13 cellular contexts compared by ENCODE assay signal in the genomic region with DNA sequence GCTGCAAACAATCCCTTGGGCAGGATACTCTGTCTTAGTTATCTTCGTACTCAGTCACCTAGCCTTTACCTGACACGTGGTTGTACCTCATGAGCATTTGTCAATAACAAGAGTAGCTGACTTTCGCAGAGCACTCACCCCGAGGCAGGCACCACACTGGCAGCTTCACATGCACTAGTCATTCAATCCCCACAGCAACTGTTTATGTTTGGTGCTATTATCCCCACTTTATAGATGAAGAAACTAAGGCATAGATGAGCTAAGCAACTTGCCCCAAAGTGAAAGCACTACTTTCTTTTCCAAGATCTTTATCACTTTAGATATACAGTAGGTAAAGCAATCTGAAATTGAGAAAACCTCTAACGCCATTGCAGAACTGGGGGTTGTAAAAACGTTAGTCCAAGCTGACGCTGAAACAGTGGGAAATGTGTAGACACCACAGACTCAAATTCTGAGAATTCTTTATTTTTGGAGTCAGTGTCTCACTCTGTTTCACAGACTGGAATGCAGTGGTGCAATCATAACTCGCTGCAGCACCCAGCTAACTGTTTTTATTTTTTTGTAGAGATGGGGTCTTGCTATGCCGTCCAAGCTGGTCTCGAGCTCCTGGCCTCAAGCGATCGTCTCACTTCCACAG.
DNase-seq lines count a peak whose midpoint lies in the region; ATAC-seq and TF ChIP-seq lines count a peak whose summit lies in the region.
"Had no signal": no experiment of that assay in that cellular context is flagged by ENCODE, and none has a peak within 500 bp of the region (broad histone marks: within the 10 kb centered on the region; RNA-seq: fewer than 3 reads in every experiment).

No MANE protein-coding gene starts in this region.

- peak; percentile 63 for ATAC-seq in activated CD8-positive, alpha-beta T cell treated with anti-CD3 and anti-CD28 coated beads for 36 hours
- ATAC-seq: A549 had no signal

- no peak overlapping the region for H2AFZ ChIP-seq in smooth muscle cell (ENCODE audit: low read depth)

- TF ChIP-seq CTCF in activated CD8-positive, alpha-beta T cell treated with anti-CD3 and anti-CD28 coated beads for 36 hours (IDR thresholded peaks at IDR 0.05) = no peak
- TF ChIP-seq CTCF in esophagus squamous epithelium (IDR thresholded peaks at IDR 0.05) (no peak), smooth muscle cell (IDR thresholded peaks at IDR 0.05; ENCODE audit: borderline replicate concordance, insufficient read depth, poor library complexity, severe bottlenecking) (no peak)

- H3K4me1 Mint-ChIP-seq in activated CD4-positive, alpha-beta T cell treated with anti-CD3 and anti-CD28 coated beads, Interleukin-2, amount 10 ng/mL, durations not matched to agents 7 days and 5 days = peaks cover 37% of the 10 kb centered on the region
- peaks cover 45% of the 10 kb centered on the region for H3K4me1 Mint-ChIP-seq in activated CD8-positive, alpha-beta T cell treated with anti-CD3 and anti-CD28 coated beads for 36 hours (ENCODE audit: low read depth)

- WGBS in esophagus squamous epithelium, 2 donors = 72 to 90% methylated on average over 12 of the region's 12 CpGs
- 75% methylated on average over 12 of the region's 12 CpGs for WGBS in smooth muscle cell (ENCODE audit: low lambda C conversion rate)

- H3K79me2 ChIP-seq in smooth muscle cell (ENCODE audit: low read depth) = no peaks in the 10 kb centered on the region

- peak overlapping the region; percentile 57 to 86 (median 80) for H3K27ac ChIP-seq in esophagus squamous epithelium
- no peak overlapping the region for H3K27ac ChIP-seq in smooth muscle cell (ENCODE audit: low read depth)
- H3K27ac ChIP-seq: A549 had no signal

- peaks cover 4% of the 10 kb centered on the region for H3K36me3 Mint-ChIP-seq in activated CD4-positive, alpha-beta T cell treated with anti-CD3 and anti-CD28 coated beads, Interleukin-2, amount 10 ng/mL, durations not matched to agents 7 days and 5 days (ENCODE audit: low read depth)
- peaks cover 4% of the 10 kb centered on the region for H3K36me3 Mint-ChIP-seq in activated CD8-positive, alpha-beta T cell treated with anti-CD3 and anti-CD28 coated beads for 36 hours (ENCODE audit: low read depth)

- TF ChIP-seq POLR2A in esophagus squamous epithelium (IDR thresholded peaks at IDR 0.05) = peak in 1 of 4 donors; percentile 8

- no peaks in the 10 kb centered on the region for H4K20me1 ChIP-seq in smooth muscle cell (ENCODE audit: low read depth)

- no peak overlapping the region for H3K27ac Mint-ChIP-seq in activated CD4-positive, alpha-beta T cell treated with anti-CD3 and anti-CD28 coated beads, Interleukin-2, amount 10 ng/mL, durations not matched to agents 7 days and 5 days
- H3K27ac Mint-ChIP-seq in activated CD8-positive, alpha-beta T cell treated with anti-CD3 and anti-CD28 coated beads for 36 hours = peak overlapping the region; percentile 87

- no peak overlapping the region for H3K4me3 ChIP-seq in esophagus squamous epithelium
- H3K4me3 ChIP-seq in smooth muscle cell = no peak overlapping the region
- H3K4me3 ChIP-seq: A549, SJSA1 had no signal

- peak; percentile 72 for DNase-seq in activated CD4-positive, alpha-beta T cell treated with anti-CD3 and anti-CD28 coated beads for 48 hours
- no peak for DNase-seq in activated CD4-positive, alpha-beta T cell treated with anti-CD3 and anti-CD28 coated beads, Interleukin-2, amount 10 ng/mL, durations not matched to agents 7 days and 5 days
- DNase-seq in activated CD8-positive, alpha-beta T cell treated with anti-CD3 and anti-CD28 coated beads for 36 hours = peak; percentile 59
- no peak for DNase-seq in esophagus squamous epithelium (lab: John Stamatoyannopoulos, UW)
- DNase-seq in smooth muscle cell (lab: John Stamatoyannopoulos, UW; ENCODE audit: unreplicated experiment) = no peak
- no peak for DNase-seq in activated gamma-delta T cell treated with Interleukin-2 at 50 U/mL for 16 hours
- no peak for DNase-seq in islet precursor cell
- no peak for DNase-seq in NCI-H774 (lab: John Stamatoyannopoulos, UW)
- DNase-seq: activated CD4-positive, CD25-positive, alpha-beta regulatory T cell treated with anti-CD3 and anti-CD28 coated beads, Interleukin-2, amount 50 U/mL, for 72 hours; hippocampal formation; KBM-7 had no signal

- H3K9ac ChIP-seq in smooth muscle cell (ENCODE audit: low read depth) = no peak overlapping the region

- no peaks in the 10 kb centered on the region for H3K27me3 Mint-ChIP-seq in activated CD4-positive, alpha-beta T cell treated with anti-CD3 and anti-CD28 coated beads, Interleukin-2, amount 10 ng/mL, durations not matched to agents 7 days and 5 days
- no peaks in the 10 kb centered on the region for H3K27me3 Mint-ChIP-seq in activated CD8-positive, alpha-beta T cell treated with anti-CD3 and anti-CD28 coated beads for 36 hours

- no peak overlapping the region for H3K4me3 Mint-ChIP-seq in activated CD4-positive, alpha-beta T cell treated with anti-CD3 and anti-CD28 coated beads, Interleukin-2, amount 10 ng/mL, durations not matched to agents 7 days and 5 days
- H3K4me3 Mint-ChIP-seq in activated CD8-positive, alpha-beta T cell treated with anti-CD3 and anti-CD28 coated beads for 36 hours = no peak overlapping the region

- H3K36me3 ChIP-seq in esophagus squamous epithelium (no peaks in the 10 kb centered on the region), smooth muscle cell (ENCODE audit: low read depth) (no peaks in the 10 kb centered on the region)
- H3K36me3 ChIP-seq: SJSA1 had no signal

- POLR2A ChIA-PET in activated CD4-positive, alpha-beta T cell treated with anti-CD3 and anti-CD28 coated beads, Interleukin-2, amount 10 ng/mL, durations not matched to agents 7 days and 5 days (lab: Charles Lee) = no interaction called here
- POLR2A ChIA-PET in activated CD8-positive, alpha-beta T cell treated with anti-CD3 and anti-CD28 coated beads for 36 hours (lab: Charles Lee) = interaction anchor here (0.7 to 2.3 kb wide), 7 partner anchors 11 to 444 kb away, joined by 3 to 6 read pairs (median 4); no protein-coding TSS in a partner anchor

- H3K4me1 ChIP-seq in esophagus squamous epithelium = peaks cover 0 to 32% (median 14%) of the 10 kb centered on the region in 3 donors
- H3K4me1 ChIP-seq in smooth muscle cell (ENCODE audit: low read depth) = peaks cover 9% of the 10 kb centered on the region
- H3K4me1 ChIP-seq: A549 had no signal

- peaks cover 6% of the 10 kb centered on the region for H3K9me3 Mint-ChIP-seq in activated CD4-positive, alpha-beta T cell treated with anti-CD3 and anti-CD28 coated beads, Interleukin-2, amount 10 ng/mL, durations not matched to agents 7 days and 5 days
- H3K9me3 Mint-ChIP-seq in activated CD8-positive, alpha-beta T cell treated with anti-CD3 and anti-CD28 coated beads for 36 hours = peaks cover 8% of the 10 kb centered on the region

- H3K9me3 ChIP-seq in esophagus squamous epithelium = no peaks in the 10 kb centered on the region
- no peaks in the 10 kb centered on the region for H3K9me3 ChIP-seq in smooth muscle cell (replicated peaks; ENCODE audit: low read depth)
- H3K9me3 ChIP-seq: A549, SJSA1 had no signal

- peak overlapping the region; percentile 63 for H3K4me2 ChIP-seq in smooth muscle cell
- H3K4me2 ChIP-seq: A549 had no signal

- CTCF ChIA-PET in activated CD4-positive, alpha-beta T cell treated with anti-CD3 and anti-CD28 coated beads, Interleukin-2, amount 10 ng/mL, durations not matched to agents 7 days and 5 days (lab: Charles Lee) = interaction anchor here (0.6 to 1.6 kb wide), 2 partner anchors 16 to 172 kb away, joined by 4 to 5 read pairs; no protein-coding TSS in a partner anchor
- CTCF ChIA-PET in activated CD8-positive, alpha-beta T cell treated with anti-CD3 and anti-CD28 coated beads for 36 hours (lab: Charles Lee) = interaction anchor here (0.7 kb wide), 1 partner anchor 151 kb away, joined by 3 read pairs; no protein-coding TSS in a partner anchor

- H3K27me3 ChIP-seq in esophagus squamous epithelium (no peaks in the 10 kb centered on the region), smooth muscle cell (ENCODE audit: low read depth) (no peaks in the 10 kb centered on the region)
- H3K27me3 ChIP-seq: SJSA1 had no signal

- intact Hi-C loops in activated CD8-positive, alpha-beta T cell treated with anti-CD3 and anti-CD28 coated beads for 36 hours (cut with micrococcal nuclease) = no loop called here
- intact Hi-C loops in esophagus squamous epithelium (cut with DNase I) = no loop called here

- H3F3A ChIP-seq in smooth muscle cell (ENCODE audit: low read depth) = no peaks in the 10 kb centered on the region

Comparison
In these comparisons a context has a peak if more than half of its experiments do, and no peak if none do; other contexts are left out.
1. DNase-seq: peak in activated CD4-positive, alpha-beta T cell treated with anti-CD3 and anti-CD28 coated beads for 48 hours (single experiment) and activated CD8-positive, alpha-beta T cell treated with anti-CD3 and anti-CD28 coated beads for 36 hours (single experiment); none in activated CD4-positive, alpha-beta T cell treated with anti-CD3 and anti-CD28 coated beads, Interleukin-2, amount 10 ng/mL, durations not matched to agents 7 days and 5 days (single experiment), esophagus squamous epithelium (single experiment), smooth muscle cell (single experiment), activated gamma-delta T cell treated with Interleukin-2 at 50 U/mL for 16 hours (single experiment), islet precursor cell (single experiment) and NCI-H774 (single experiment).